1 cellular context compared by ENCODE assay signal in genomic region chr1:44531785-44532566, GRCh38.
TF ChIP-seq lines count a peak whose summit lies in the region.

No MANE protein-coding gene starts in this region.

TF ChIP-seq in K562, 482 proteins besides CTCF, POLR2A, EP300 and RAD21 (continued from another document and continues in another):
- TF ChIP-seq HBP1 (CRISPR knock-in tag; IDR thresholded peaks at IDR 0.05) (no peak), MBD2 (IDR thresholded peaks at IDR 0.05; ENCODE audit: borderline replicate concordance, low read depth) (peak; percentile 47), GATAD2B (IDR thresholded peaks at IDR 0.05; ENCODE audit: borderline replicate concordance) (peak; percentile 94), ESRRA (IDR thresholded peaks at IDR 0.05; ENCODE audit: borderline replicate concordance, low read depth) (peak; percentile 67), RCOR1 (IDR thresholded peaks at IDR 0.05; ENCODE audit: borderline replicate concordance in 1 of 2, low read depth in 2 of 2, low read length in 2 of 2) (peak in 1 of 2 experiments; percentile 88; a peak in 3 of 4 replicates), BACH1 (tag; IDR thresholded peaks at IDR 0.05) (peak; percentile 100), PTRF (tag; IDR thresholded peaks at IDR 0.05) (no peak), CBFA2T3 (IDR thresholded peaks at IDR 0.05) (peak; percentile 85), NCOA6 (IDR thresholded peaks at IDR 0.05) (peak; percentile 28; the same call in 1 of the 2 replicates), ID3 (CRISPR knock-in tag; IDR thresholded peaks at IDR 0.05) (no peak), ID3 (tag; IDR thresholded peaks at IDR 0.05) (no peak), TSC22D4 (tag; IDR thresholded peaks at IDR 0.05) (no peak), ZNF507 (tag; conservative IDR thresholded peaks at IDR 0.05) (peak; percentile 100), ZNF133 (CRISPR knock-in tag; IDR thresholded peaks at IDR 0.05) (no peak), PHB (CRISPR knock-in tag; IDR thresholded peaks at IDR 0.05) (no peak), ATF3 (IDR thresholded peaks at IDR 0.05) (peak; percentile 97), ATF3 (CRISPR knock-in tag; conservative IDR thresholded peaks at IDR 0.05) (peak; percentile 70; the same call in 1 of the 2 replicates), ZNF76 (CRISPR knock-in tag; IDR thresholded peaks at IDR 0.05; ENCODE audit: borderline replicate concordance) (no peak), MCM2 (IDR thresholded peaks at IDR 0.05; ENCODE audit: low read depth) (0 out of 2 replicates have a peak, but pooled peaks have one; percentile 32), LEF1 (IDR thresholded peaks at IDR 0.05) (peak; percentile 96), NBN (IDR thresholded peaks at IDR 0.05; ENCODE audit: low read depth) (peak; percentile 93), ZNF77 (CRISPR knock-in tag; IDR thresholded peaks at IDR 0.05) (no peak), NONO (IDR thresholded peaks at IDR 0.05; ENCODE audit: low read depth in 2 of 2, low read length in 1 of 2) (no peak), TOE1 (IDR thresholded peaks at IDR 0.05; ENCODE audit: borderline replicate concordance) (peak; percentile 67; the same call in 1 of the 2 replicates), TOE1 (CRISPR knock-in tag; IDR thresholded peaks at IDR 0.05; ENCODE audit: borderline replicate concordance, low read depth) (no peak), CTBP1 (IDR thresholded peaks at IDR 0.05; ENCODE audit: borderline replicate concordance) (peak; percentile 76; the same call in 1 of the 2 replicates), POLR2G (IDR thresholded peaks at IDR 0.05; ENCODE audit: low read depth, low read length) (no peak), MYNN (IDR thresholded peaks at IDR 0.05) (peak; percentile 80), MYNN (CRISPR knock-in tag; IDR thresholded peaks at IDR 0.05) (no peak), EP400 (IDR thresholded peaks at IDR 0.05) (peak; percentile 44), ZNF224 (CRISPR knock-in tag; IDR thresholded peaks at IDR 0.05) (no peak), ZNF778 (CRISPR knock-in tag; IDR thresholded peaks at IDR 0.05) (no peak), C11orf30 (IDR thresholded peaks at IDR 0.05; ENCODE audit: low read depth) (peak; percentile 99), ZNF699 (CRISPR knock-in tag; IDR thresholded peaks at IDR 0.05; ENCODE audit: insufficient replicate concordance) (no peak), ETS1 (conservative IDR thresholded peaks at IDR 0.05; ENCODE audit: control insufficient read depth, low read depth, low read length) (no peak), SOX6 (IDR thresholded peaks at IDR 0.05) (peak; percentile 86), GTF2E2 (tag; IDR thresholded peaks at IDR 0.05) (peak; percentile 78; the same call in 1 of the 2 replicates), DPF2 (IDR thresholded peaks at IDR 0.05) (peak; percentile 100), MTA3 (IDR thresholded peaks at IDR 0.05; ENCODE audit: borderline replicate concordance) (peak; percentile 89), ZNF57 (CRISPR knock-in tag; IDR thresholded peaks at IDR 0.05) (no peak), SMARCE1 (IDR thresholded peaks at IDR 0.05) (peak; percentile 99), COPS2 (conservative IDR thresholded peaks at IDR 0.05) (no peak), CREM (IDR thresholded peaks at IDR 0.05; ENCODE audit: low read depth) (peak; percentile 58), BHLHE40 (IDR thresholded peaks at IDR 0.05; ENCODE audit: low read length) (peak; percentile 68), ADNP (tag; IDR thresholded peaks at IDR 0.05) (peak; percentile 64; the same call in 1 of the 2 replicates), ZNF3 (CRISPR knock-in tag; IDR thresholded peaks at IDR 0.05) (no peak)
- TF ChIP-seq, protein P1, sequence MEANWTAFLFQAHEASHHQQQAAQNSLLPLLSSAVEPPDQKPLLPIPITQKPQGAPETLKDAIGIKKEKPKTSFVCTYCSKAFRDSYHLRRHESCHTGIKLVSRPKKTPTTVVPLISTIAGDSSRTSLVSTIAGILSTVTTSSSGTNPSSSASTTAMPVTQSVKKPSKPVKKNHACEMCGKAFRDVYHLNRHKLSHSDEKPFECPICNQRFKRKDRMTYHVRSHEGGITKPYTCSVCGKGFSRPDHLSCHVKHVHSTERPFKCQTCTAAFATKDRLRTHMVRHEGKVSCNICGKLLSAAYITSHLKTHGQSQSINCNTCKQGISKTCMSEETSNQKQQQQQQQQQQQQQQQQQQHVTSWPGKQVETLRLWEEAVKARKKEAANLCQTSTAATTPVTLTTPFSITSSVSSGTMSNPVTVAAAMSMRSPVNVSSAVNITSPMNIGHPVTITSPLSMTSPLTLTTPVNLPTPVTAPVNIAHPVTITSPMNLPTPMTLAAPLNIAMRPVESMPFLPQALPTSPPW (CRISPR knock-in tag; IDR thresholded peaks at IDR 0.05): peak; percentile 60
- TF ChIP-seq, protein P2, sequence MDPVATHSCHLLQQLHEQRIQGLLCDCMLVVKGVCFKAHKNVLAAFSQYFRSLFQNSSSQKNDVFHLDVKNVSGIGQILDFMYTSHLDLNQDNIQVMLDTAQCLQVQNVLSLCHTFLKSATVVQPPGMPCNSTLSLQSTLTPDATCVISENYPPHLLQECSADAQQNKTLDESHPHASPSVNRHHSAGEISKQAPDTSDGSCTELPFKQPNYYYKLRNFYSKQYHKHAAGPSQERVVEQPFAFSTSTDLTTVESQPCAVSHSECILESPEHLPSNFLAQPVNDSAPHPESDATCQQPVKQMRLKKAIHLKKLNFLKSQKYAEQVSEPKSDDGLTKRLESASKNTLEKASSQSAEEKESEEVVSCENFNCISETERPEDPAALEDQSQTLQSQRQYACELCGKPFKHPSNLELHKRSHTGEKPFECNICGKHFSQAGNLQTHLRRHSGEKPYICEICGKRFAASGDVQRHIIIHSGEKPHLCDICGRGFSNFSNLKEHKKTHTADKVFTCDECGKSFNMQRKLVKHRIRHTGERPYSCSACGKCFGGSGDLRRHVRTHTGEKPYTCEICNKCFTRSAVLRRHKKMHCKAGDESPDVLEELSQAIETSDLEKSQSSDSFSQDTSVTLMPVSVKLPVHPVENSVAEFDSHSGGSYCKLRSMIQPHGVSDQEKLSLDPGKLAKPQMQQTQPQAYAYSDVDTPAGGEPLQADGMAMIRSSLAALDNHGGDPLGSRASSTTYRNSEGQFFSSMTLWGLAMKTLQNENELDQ (CRISPR knock-in tag; IDR thresholded peaks at IDR 0.05; ENCODE audit: borderline replicate concordance): no peak
- TF ChIP-seq, protein P3, sequence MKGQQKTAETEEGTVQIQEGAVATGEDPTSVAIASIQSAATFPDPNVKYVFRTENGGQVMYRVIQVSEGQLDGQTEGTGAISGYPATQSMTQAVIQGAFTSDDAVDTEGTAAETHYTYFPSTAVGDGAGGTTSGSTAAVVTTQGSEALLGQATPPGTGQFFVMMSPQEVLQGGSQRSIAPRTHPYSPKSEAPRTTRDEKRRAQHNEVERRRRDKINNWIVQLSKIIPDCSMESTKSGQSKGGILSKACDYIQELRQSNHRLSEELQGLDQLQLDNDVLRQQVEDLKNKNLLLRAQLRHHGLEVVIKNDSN (CRISPR knock-in tag; IDR thresholded peaks at IDR 0.05): peak; percentile 56; the same call in 1 of the 2 replicates
- TF ChIP-seq, protein P4, sequence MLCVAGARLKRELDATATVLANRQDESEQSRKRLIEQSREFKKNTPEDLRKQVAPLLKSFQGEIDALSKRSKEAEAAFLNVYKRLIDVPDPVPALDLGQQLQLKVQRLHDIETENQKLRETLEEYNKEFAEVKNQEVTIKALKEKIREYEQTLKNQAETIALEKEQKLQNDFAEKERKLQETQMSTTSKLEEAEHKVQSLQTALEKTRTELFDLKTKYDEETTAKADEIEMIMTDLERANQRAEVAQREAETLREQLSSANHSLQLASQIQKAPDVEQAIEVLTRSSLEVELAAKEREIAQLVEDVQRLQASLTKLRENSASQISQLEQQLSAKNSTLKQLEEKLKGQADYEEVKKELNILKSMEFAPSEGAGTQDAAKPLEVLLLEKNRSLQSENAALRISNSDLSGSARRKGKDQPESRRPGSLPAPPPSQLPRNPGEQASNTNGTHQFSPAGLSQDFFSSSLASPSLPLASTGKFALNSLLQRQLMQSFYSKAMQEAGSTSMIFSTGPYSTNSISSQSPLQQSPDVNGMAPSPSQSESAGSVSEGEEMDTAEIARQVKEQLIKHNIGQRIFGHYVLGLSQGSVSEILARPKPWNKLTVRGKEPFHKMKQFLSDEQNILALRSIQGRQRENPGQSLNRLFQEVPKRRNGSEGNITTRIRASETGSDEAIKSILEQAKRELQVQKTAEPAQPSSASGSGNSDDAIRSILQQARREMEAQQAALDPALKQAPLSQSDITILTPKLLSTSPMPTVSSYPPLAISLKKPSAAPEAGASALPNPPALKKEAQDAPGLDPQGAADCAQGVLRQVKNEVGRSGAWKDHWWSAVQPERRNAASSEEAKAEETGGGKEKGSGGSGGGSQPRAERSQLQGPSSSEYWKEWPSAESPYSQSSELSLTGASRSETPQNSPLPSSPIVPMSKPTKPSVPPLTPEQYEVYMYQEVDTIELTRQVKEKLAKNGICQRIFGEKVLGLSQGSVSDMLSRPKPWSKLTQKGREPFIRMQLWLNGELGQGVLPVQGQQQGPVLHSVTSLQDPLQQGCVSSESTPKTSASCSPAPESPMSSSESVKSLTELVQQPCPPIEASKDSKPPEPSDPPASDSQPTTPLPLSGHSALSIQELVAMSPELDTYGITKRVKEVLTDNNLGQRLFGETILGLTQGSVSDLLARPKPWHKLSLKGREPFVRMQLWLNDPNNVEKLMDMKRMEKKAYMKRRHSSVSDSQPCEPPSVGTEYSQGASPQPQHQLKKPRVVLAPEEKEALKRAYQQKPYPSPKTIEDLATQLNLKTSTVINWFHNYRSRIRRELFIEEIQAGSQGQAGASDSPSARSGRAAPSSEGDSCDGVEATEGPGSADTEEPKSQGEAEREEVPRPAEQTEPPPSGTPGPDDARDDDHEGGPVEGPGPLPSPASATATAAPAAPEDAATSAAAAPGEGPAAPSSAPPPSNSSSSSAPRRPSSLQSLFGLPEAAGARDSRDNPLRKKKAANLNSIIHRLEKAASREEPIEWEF (CRISPR knock-in tag; IDR thresholded peaks at IDR 0.05): no peak
- TF ChIP-seq, protein P5, sequence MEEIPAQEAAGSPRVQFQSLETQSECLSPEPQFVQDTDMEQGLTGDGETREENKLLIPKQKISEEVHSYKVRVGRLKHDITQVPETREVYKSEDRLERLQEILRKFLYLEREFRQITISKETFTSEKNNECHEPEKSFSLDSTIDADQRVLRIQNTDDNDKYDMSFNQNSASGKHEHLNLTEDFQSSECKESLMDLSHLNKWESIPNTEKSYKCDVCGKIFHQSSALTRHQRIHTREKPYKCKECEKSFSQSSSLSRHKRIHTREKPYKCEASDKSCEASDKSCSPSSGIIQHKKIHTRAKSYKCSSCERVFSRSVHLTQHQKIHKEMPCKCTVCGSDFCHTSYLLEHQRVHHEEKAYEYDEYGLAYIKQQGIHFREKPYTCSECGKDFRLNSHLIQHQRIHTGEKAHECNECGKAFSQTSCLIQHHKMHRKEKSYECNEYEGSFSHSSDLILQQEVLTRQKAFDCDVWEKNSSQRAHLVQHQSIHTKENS (CRISPR knock-in tag; IDR thresholded peaks at IDR 0.05): no peak
